In genomic region chr1:156115514-156116374, GRCh38 we compare ENCODE assay signal across 8 cellular contexts. TPM values are rescaled to one million over a fixed set of nuclear protein-coding genes. Genes with fewer than 3 reads are reported as not detected.
DNase-seq lines count a peak whose midpoint lies in the region; ATAC-seq and TF ChIP-seq lines count a peak whose summit lies in the region.

No MANE protein-coding gene starts in this region.

- H3K4me2 ChIP-seq in parathyroid adenoma (ENCODE audit: low read length) = peak overlapping the region; percentile 78

- POLR2A ChIA-PET in CD4-positive, alpha-beta memory T cell (lab: Charles Lee; ENCODE audit: partially characterized antibody) = interaction anchor here (0.7 to 21.9 kb wide), 9 partner anchors 8 to 257 kb away, joined by 3 to 527 read pairs (median 4); partner anchors contain the start of genes PMF1, SLC25A44, SMG5 and SYT11

- H2AFZ ChIP-seq in parathyroid adenoma = peak overlapping the region; percentile 64

- H3K27ac Mint-ChIP-seq in CD4-positive, alpha-beta memory T cell = peak overlapping the region; percentile 95 to 99 (median 98)
- H3K27ac Mint-ChIP-seq in activated naive CD8-positive, alpha-beta T cell = peak overlapping the region; percentile 6

- no peaks in the 10 kb centered on the region for H3K27me3 Mint-ChIP-seq in CD4-positive, alpha-beta memory T cell
- H3K27me3 Mint-ChIP-seq in activated naive CD8-positive, alpha-beta T cell = no peaks in the 10 kb centered on the region

- H3K79me2 ChIP-seq in parathyroid adenoma = peaks cover 31% of the 10 kb centered on the region

- no peaks in the 10 kb centered on the region for H3K27me3 ChIP-seq in CD4-positive, alpha-beta memory T cell (ENCODE audit: insufficient read depth, low read length)
- H3K27me3 ChIP-seq in HUES64 (ENCODE audit: insufficient read depth, low read length) (no peaks in the 10 kb centered on the region), heart right ventricle (peaks cover 0 to 7% (median 0%) of the 10 kb centered on the region in 7 donors), parathyroid adenoma (ENCODE audit: control insufficient read depth, insufficient read depth, low read length) (no peaks in the 10 kb centered on the region)

- H3K4me1 ChIP-seq in CD4-positive, alpha-beta memory T cell (ENCODE audit: insufficient read depth, low read length) = peaks cover 53% of the 10 kb centered on the region
- H3K4me1 ChIP-seq in HUES64 (ENCODE audit: insufficient read depth, low read length) = peaks cover 20% of the 10 kb centered on the region
- peaks cover 23 to 74% (median 57%) of the 10 kb centered on the region in 9 donors for H3K4me1 ChIP-seq in heart right ventricle
- H3K4me1 ChIP-seq in parathyroid adenoma = peaks cover 8% of the 10 kb centered on the region

- H3K27ac ChIP-seq in CD4-positive, alpha-beta memory T cell (ENCODE audit: low read depth, low read length) = peak overlapping the region; percentile 91
- H3K27ac ChIP-seq in HUES64 (ENCODE audit: low read depth, low read length) = no peak overlapping the region
- peak overlapping the region; percentile 93 to 100 (median 98) for H3K27ac ChIP-seq in heart right ventricle
- H3K27ac ChIP-seq in parathyroid adenoma = peak overlapping the region; percentile 89

- CTCF ChIA-PET in CD4-positive, alpha-beta memory T cell (lab: Charles Lee; ENCODE audit: partially characterized antibody) = interaction anchor here (0.6 to 13.8 kb wide), 7 partner anchors 10 to 30 kb away, joined by 3 to 157 read pairs (median 6); no protein-coding TSS in a partner anchor

- TF ChIP-seq CTCF in heart right ventricle (IDR thresholded peaks at IDR 0.05) = no peak
- no peak for TF ChIP-seq CTCF in parathyroid adenoma (IDR thresholded peaks at IDR 0.05)

- H3K9ac ChIP-seq in HUES64 (ENCODE audit: low read depth, low read length) (peak overlapping the region; percentile 66), parathyroid adenoma (peak overlapping the region; percentile 92)

- no peaks in the 10 kb centered on the region for H3K9me3 ChIP-seq in CD4-positive, alpha-beta memory T cell (ENCODE audit: control insufficient read depth in 1 of 2, low read length in 2 of 2)
- no peaks in the 10 kb centered on the region for H3K9me3 ChIP-seq in HUES64 (ENCODE audit: insufficient read depth, low read depth, low read length)
- no peaks in the 10 kb centered on the region for H3K9me3 ChIP-seq in heart right ventricle
- no peaks in the 10 kb centered on the region for H3K9me3 ChIP-seq in parathyroid adenoma (ENCODE audit: control insufficient read depth, low read length)

- no peaks in the 10 kb centered on the region for H3K36me3 ChIP-seq in CD4-positive, alpha-beta memory T cell (ENCODE audit: insufficient read depth, low read length)
- H3K36me3 ChIP-seq in HUES64 (ENCODE audit: insufficient read depth, low read length) = no peaks in the 10 kb centered on the region
- peaks cover 0 to 22% (median 0%) of the 10 kb centered on the region in 9 donors for H3K36me3 ChIP-seq in heart right ventricle
- no peaks in the 10 kb centered on the region for H3K36me3 ChIP-seq in parathyroid adenoma (ENCODE audit: control insufficient read depth, insufficient read depth, low read length)

- whole genome bisulfite sequencing in HUES64 = 16% methylated on average over 19 of the region's 19 CpGs
- WGBS in heart right ventricle, 2 donors = 1 to 2% methylated on average over 19 of the region's 19 CpGs

- peak; percentile 17 to 56 (median 42) for ATAC-seq in heart right ventricle

- peak overlapping the region; percentile 81 for H3K4me3 ChIP-seq in CD4-positive, alpha-beta memory T cell (ENCODE audit: low read length in 2 of 2)
- H3K4me3 ChIP-seq in HUES64 (ENCODE audit: low read length) = peak overlapping the region; percentile 93
- peak overlapping the region; percentile 86 to 99 (median 96) for H3K4me3 ChIP-seq in heart right ventricle
- peak overlapping the region; percentile 100 for H3K4me3 ChIP-seq in parathyroid adenoma (ENCODE audit: low read depth, low read length)

- peaks cover 0 to 16% of the 10 kb centered on the region in 2 donors for H3K36me3 Mint-ChIP-seq in CD4-positive, alpha-beta memory T cell
- peaks cover 2% of the 10 kb centered on the region for H3K36me3 Mint-ChIP-seq in activated naive CD8-positive, alpha-beta T cell

- peaks cover 0 to 2% (median 0%) of the 10 kb centered on the region in 8 donors for H3K9me3 Mint-ChIP-seq in CD4-positive, alpha-beta memory T cell
- no peaks in the 10 kb centered on the region for H3K9me3 Mint-ChIP-seq in activated naive CD8-positive, alpha-beta T cell (ENCODE audit: low read depth)

- H3K4me3 Mint-ChIP-seq in CD4-positive, alpha-beta memory T cell = peak overlapping the region; percentile 94 to 98 (median 96)
- peak overlapping the region; percentile 91 for H3K4me3 Mint-ChIP-seq in activated naive CD8-positive, alpha-beta T cell

- DNase-seq in CD4-positive, alpha-beta memory T cell = no peak
- DNase-seq in heart right ventricle = peak; percentile 66 to 70
- no peak for DNase-seq in stimulated activated CD4-positive, alpha-beta T cell treated with anti-CD3 and anti-CD28 coated beads, Interleukin-4, amount 100 ng/mL, for 24 hours
- DNase-seq in NCI-H1436 treated with DMSO at 0.1 percent for 48 hours (lab: John Stamatoyannopoulos, UW) = no peak
- no peak for DNase-seq in NCI-H128 (lab: John Stamatoyannopoulos, UW; ENCODE audit: unreplicated experiment)

- H3K4me1 Mint-ChIP-seq in CD4-positive, alpha-beta memory T cell = peaks cover 20 to 60% (median 35%) of the 10 kb centered on the region in 4 donors
- H3K4me1 Mint-ChIP-seq in activated naive CD8-positive, alpha-beta T cell (ENCODE audit: low read depth) = peaks cover 41% of the 10 kb centered on the region

- intact Hi-C loops in CD4-positive, alpha-beta memory T cell (cut with micrococcal nuclease) = loop anchor here (2.0 kb wide), 1 partner anchor 19 kb away; no protein-coding TSS in a partner anchor
- intact Hi-C loops in heart right ventricle (cut with DNase I) = no loop called here

RNA-seq across cellular contexts. Expression of gene LMNA, which starts 1.2 kb away (rescaled TPM):
- total RNA-seq in CD4-positive, alpha-beta memory T cell = 10 to 100 TPM; 29.7 to 33.8 TPM
- 10 to 100 TPM; 19.1 to 47.1 TPM for polyA plus RNA-seq in CD4-positive, alpha-beta memory T cell
- polyA plus RNA-seq in HUES64 (2013, experiment 1 of 2) = 30.5 TPM
- polyA plus RNA-seq in HUES64 (2013, experiment 2 of 2) = 31.3 TPM
- 100 to 1,000 TPM; 213 to 554 (median 267) TPM for total RNA-seq in heart right ventricle
- 100 to 1,000 TPM; 286 to 356 TPM for polyA plus RNA-seq in heart right ventricle

RNA-seq across cellular contexts. Expression of gene MEX3A, which starts 33.5 kb away (rescaled TPM):
- total RNA-seq in CD4-positive, alpha-beta memory T cell = not detected
- polyA plus RNA-seq in CD4-positive, alpha-beta memory T cell = not detected
- 41.6 TPM for polyA plus RNA-seq in HUES64 (2013, experiment 1 of 2)
- 47.7 TPM for polyA plus RNA-seq in HUES64 (2013, experiment 2 of 2)
- under 1 TPM; 0.09 to 0.31 (median 0.19) TPM for total RNA-seq in heart right ventricle
- under 1 TPM; 0.17 to 0.29 TPM for polyA plus RNA-seq in heart right ventricle

RNA-seq across cellular contexts. Expression of gene SEMA4A, which starts 37.6 kb away (rescaled TPM):
- 1 to 10 TPM; 1.2 TPM for total RNA-seq in CD4-positive, alpha-beta memory T cell
- polyA plus RNA-seq in CD4-positive, alpha-beta memory T cell = 1 to 10 TPM in 1 of 2 donors, under 1 TPM in 1; 0.88 to 1.3 TPM
- 5.7 TPM for polyA plus RNA-seq in HUES64 (2013, experiment 1 of 2)
- polyA plus RNA-seq in HUES64 (2013, experiment 2 of 2) = 4.9 TPM
- 1 to 10 TPM in 9 of 10 donors, under 1 TPM in 1; 0.98 to 6.8 (median 1.8) TPM for total RNA-seq in heart right ventricle
- 1 to 10 TPM; 1.1 to 2.0 TPM for polyA plus RNA-seq in heart right ventricle

RNA-seq across cellular contexts. Expression of gene RAB25, which starts 54.8 kb away (rescaled TPM):
- total RNA-seq in CD4-positive, alpha-beta memory T cell = 1 to 10 TPM in 1 of 2 experiments, under 1 TPM in 1; 0.53 to 1.5 TPM
- 1 to 10 TPM; 5.9 to 6.6 TPM for polyA plus RNA-seq in CD4-positive, alpha-beta memory T cell
- 17.1 TPM for polyA plus RNA-seq in HUES64 (2013, experiment 1 of 2)
- 21.3 TPM for polyA plus RNA-seq in HUES64 (2013, experiment 2 of 2)
- total RNA-seq in heart right ventricle = under 1 TPM in 1 of 10 donors, not detected in 9; 0.50 TPM
- polyA plus RNA-seq in heart right ventricle = under 1 TPM in 1 of 2 donors, not detected in 1; 0.17 TPM

Comparison
In these comparisons a context has a peak if more than half of its experiments do, and no peak if none do; other contexts are left out.
1. DNase-seq: peak in heart right ventricle (2 of 2); none in CD4-positive, alpha-beta memory T cell (0 of 5), stimulated activated CD4-positive, alpha-beta T cell treated with anti-CD3 and anti-CD28 coated beads, Interleukin-4, amount 100 ng/mL, for 24 hours (single experiment), NCI-H1436 treated with DMSO at 0.1 percent for 48 hours (single experiment) and NCI-H128 (single experiment).
2. RNA of gene LMNA, which starts 1.2 kb away (total RNA-seq): 213 to 554 TPM in heart right ventricle; 29.7 to 33.8 TPM in CD4-positive, alpha-beta memory T cell; every median in the first group is over 4 times any median in the second.
3. Peak in every context shown above with its lines, with median percentiles within 50 percentile points of each other: H3K4me3 ChIP-seq.